In the genomic region with DNA sequence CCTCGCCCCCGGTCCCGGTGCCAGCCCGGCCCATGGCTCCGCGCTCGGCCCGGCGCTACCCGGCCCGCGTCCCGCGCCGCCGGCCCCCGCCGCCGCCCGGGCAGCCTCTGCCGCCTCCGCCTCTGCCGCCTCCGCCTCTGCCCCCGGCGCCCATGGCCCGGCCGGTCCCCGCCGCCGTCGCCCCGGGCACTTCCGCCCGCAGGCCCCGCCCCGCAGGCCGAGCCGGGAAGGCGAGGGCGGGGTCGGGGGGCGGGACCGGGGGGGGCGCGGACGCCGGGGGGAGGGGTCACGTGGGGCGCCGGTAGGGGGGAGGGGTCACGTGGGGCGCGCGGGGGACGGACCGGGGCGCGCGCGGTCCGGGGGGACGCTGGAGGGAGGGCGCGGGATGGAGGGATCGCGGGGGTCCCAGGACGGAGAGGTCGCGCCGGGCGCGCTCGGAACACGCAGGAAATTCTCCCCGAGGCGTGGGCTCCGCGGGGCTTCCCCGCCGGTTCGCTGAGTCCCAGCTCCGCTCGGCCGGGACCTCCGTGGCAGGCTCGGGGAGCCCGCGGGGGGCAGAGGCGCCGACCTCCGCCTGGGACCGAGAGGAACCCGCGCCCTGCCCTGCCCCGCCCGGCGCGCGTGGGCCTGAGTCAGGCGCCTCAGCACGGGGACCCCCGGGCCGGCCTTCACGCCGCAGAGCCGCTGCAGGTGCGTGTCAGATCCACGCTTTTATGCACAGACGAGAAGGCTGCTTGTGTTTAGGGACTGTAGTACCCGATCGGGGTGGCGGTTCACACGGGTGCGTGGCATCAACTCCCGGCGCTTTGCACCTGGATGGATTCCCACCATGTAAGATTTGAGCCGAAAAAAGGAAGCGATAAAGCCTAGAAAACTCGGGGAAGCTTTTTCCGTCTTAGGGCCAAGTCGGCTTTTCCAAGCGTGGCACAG, we compare ENCODE assay signal across 1 cellular context.
TF ChIP-seq lines count a peak whose summit lies in the region.

A gene with protein sequence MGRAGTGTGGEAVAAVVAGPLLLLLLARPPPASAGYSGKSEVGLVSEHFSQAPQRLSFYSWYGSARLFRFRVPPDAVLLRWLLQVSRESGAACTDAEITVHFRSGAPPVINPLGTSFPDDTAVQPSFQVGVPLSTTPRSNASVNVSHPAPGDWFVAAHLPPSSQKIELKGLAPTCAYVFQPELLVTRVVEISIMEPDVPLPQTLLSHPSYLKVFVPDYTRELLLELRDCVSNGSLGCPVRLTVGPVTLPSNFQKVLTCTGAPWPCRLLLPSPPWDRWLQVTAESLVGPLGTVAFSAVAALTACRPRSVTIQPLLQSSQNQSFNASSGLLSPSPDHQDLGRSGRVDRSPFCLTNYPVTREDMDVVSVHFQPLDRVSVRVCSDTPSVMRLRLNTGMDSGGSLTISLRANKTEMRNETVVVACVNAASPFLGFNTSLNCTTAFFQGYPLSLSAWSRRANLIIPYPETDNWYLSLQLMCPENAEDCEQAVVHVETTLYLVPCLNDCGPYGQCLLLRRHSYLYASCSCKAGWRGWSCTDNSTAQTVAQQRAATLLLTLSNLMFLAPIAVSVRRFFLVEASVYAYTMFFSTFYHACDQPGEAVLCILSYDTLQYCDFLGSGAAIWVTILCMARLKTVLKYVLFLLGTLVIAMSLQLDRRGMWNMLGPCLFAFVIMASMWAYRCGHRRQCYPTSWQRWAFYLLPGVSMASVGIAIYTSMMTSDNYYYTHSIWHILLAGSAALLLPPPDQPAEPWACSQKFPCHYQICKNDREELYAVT (minus strand): TSS at position 191 of the 930 bp plus-strand sequence. CDS start 157 bp downstream, at position 34.

TF ChIP-seq in HEK293, 187 proteins besides CTCF, POLR2A, EP300 and RAD21 (continued from another document):
- TF ChIP-seq ZNF571 (tag by site-specific recombination; IDR thresholded peaks at IDR 0.05) (no peak), ZNF16 (tag by site-specific recombination; IDR thresholded peaks at IDR 0.05; ENCODE audit: low read depth) (no peak), ZNF555 (tag by site-specific recombination; conservative IDR thresholded peaks at IDR 0.05) (no peak), ZNF677 (tag by site-specific recombination; IDR thresholded peaks at IDR 0.05) (peak; percentile 28; the same call in 1 of the 2 replicates), ZNF24 (tag by site-specific recombination; IDR thresholded peaks at IDR 0.05) (no peak), ZNF624 (tag by site-specific recombination; IDR thresholded peaks at IDR 0.05) (no peak), ZNF23 (tag by site-specific recombination; IDR thresholded peaks at IDR 0.05; ENCODE audit: borderline replicate concordance) (no peak), ZEB2 (tag by site-specific recombination; IDR thresholded peaks at IDR 0.05) (peak; percentile 5; the same call in 1 of the 2 replicates), ZNF664 (tag by site-specific recombination; IDR thresholded peaks at IDR 0.05) (no peak), KLF10 (tag by site-specific recombination; IDR thresholded peaks at IDR 0.05) (peak; percentile 63), ZSCAN30 (tag by site-specific recombination; IDR thresholded peaks at IDR 0.05) (peak; percentile 12; the same call in 1 of the 2 replicates), GLIS2 (tag by site-specific recombination; IDR thresholded peaks at IDR 0.05) (peak; percentile 77), EGR2 (tag by site-specific recombination; IDR thresholded peaks at IDR 0.05; ENCODE audit: low read depth) (no peak), ZNF785 (tag by site-specific recombination; IDR thresholded peaks at IDR 0.05) (0 out of 2 replicates have a peak, but pooled peaks have one; percentile 46), ZNF114 (tag by site-specific recombination; IDR thresholded peaks at IDR 0.05) (no peak), ZSCAN16 (tag by site-specific recombination; IDR thresholded peaks at IDR 0.05) (no peak), OSR2 (tag by site-specific recombination; IDR thresholded peaks at IDR 0.05) (no peak)
- TF ChIP-seq, protein P1, sequence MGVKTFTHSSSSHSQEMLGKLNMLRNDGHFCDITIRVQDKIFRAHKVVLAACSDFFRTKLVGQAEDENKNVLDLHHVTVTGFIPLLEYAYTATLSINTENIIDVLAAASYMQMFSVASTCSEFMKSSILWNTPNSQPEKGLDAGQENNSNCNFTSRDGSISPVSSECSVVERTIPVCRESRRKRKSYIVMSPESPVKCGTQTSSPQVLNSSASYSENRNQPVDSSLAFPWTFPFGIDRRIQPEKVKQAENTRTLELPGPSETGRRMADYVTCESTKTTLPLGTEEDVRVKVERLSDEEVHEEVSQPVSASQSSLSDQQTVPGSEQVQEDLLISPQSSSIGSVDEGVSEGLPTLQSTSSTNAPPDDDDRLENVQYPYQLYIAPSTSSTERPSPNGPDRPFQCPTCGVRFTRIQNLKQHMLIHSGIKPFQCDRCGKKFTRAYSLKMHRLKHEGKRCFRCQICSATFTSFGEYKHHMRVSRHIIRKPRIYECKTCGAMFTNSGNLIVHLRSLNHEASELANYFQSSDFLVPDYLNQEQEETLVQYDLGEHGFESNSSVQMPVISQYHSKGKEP (tag by site-specific recombination; IDR thresholded peaks at IDR 0.05) = no peak
- TF ChIP-seq, protein P2, sequence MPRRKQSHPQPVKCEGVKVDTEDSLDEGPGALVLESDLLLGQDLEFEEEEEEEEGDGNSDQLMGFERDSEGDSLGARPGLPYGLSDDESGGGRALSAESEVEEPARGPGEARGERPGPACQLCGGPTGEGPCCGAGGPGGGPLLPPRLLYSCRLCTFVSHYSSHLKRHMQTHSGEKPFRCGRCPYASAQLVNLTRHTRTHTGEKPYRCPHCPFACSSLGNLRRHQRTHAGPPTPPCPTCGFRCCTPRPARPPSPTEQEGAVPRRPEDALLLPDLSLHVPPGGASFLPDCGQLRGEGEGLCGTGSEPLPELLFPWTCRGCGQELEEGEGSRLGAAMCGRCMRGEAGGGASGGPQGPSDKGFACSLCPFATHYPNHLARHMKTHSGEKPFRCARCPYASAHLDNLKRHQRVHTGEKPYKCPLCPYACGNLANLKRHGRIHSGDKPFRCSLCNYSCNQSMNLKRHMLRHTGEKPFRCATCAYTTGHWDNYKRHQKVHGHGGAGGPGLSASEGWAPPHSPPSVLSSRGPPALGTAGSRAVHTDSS (tag by site-specific recombination; IDR thresholded peaks at IDR 0.05) = no peak
- TF ChIP-seq, protein P3, sequence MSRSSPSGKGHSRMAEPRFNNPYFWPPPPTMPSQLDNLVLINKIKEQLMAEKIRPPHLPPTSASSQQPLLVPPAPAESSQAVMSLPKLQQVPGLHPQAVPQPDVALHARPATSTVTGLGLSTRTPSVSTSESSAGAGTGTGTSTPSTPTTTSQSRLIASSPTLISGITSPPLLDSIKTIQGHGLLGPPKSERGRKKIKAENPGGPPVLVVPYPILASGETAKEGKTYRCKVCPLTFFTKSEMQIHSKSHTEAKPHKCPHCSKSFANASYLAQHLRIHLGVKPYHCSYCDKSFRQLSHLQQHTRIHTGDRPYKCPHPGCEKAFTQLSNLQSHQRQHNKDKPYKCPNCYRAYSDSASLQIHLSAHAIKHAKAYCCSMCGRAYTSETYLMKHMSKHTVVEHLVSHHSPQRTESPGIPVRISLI (tag by site-specific recombination; IDR thresholded peaks at IDR 0.05) = no peak
- TF ChIP-seq, protein P4, sequence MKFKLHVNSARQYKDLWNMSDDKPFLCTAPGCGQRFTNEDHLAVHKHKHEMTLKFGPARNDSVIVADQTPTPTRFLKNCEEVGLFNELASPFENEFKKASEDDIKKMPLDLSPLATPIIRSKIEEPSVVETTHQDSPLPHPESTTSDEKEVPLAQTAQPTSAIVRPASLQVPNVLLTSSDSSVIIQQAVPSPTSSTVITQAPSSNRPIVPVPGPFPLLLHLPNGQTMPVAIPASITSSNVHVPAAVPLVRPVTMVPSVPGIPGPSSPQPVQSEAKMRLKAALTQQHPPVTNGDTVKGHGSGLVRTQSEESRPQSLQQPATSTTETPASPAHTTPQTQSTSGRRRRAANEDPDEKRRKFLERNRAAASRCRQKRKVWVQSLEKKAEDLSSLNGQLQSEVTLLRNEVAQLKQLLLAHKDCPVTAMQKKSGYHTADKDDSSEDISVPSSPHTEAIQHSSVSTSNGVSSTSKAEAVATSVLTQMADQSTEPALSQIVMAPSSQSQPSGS (tag by site-specific recombination; IDR thresholded peaks at IDR 0.05; ENCODE audit: low read depth) = no peak
- TF ChIP-seq, protein P5, sequence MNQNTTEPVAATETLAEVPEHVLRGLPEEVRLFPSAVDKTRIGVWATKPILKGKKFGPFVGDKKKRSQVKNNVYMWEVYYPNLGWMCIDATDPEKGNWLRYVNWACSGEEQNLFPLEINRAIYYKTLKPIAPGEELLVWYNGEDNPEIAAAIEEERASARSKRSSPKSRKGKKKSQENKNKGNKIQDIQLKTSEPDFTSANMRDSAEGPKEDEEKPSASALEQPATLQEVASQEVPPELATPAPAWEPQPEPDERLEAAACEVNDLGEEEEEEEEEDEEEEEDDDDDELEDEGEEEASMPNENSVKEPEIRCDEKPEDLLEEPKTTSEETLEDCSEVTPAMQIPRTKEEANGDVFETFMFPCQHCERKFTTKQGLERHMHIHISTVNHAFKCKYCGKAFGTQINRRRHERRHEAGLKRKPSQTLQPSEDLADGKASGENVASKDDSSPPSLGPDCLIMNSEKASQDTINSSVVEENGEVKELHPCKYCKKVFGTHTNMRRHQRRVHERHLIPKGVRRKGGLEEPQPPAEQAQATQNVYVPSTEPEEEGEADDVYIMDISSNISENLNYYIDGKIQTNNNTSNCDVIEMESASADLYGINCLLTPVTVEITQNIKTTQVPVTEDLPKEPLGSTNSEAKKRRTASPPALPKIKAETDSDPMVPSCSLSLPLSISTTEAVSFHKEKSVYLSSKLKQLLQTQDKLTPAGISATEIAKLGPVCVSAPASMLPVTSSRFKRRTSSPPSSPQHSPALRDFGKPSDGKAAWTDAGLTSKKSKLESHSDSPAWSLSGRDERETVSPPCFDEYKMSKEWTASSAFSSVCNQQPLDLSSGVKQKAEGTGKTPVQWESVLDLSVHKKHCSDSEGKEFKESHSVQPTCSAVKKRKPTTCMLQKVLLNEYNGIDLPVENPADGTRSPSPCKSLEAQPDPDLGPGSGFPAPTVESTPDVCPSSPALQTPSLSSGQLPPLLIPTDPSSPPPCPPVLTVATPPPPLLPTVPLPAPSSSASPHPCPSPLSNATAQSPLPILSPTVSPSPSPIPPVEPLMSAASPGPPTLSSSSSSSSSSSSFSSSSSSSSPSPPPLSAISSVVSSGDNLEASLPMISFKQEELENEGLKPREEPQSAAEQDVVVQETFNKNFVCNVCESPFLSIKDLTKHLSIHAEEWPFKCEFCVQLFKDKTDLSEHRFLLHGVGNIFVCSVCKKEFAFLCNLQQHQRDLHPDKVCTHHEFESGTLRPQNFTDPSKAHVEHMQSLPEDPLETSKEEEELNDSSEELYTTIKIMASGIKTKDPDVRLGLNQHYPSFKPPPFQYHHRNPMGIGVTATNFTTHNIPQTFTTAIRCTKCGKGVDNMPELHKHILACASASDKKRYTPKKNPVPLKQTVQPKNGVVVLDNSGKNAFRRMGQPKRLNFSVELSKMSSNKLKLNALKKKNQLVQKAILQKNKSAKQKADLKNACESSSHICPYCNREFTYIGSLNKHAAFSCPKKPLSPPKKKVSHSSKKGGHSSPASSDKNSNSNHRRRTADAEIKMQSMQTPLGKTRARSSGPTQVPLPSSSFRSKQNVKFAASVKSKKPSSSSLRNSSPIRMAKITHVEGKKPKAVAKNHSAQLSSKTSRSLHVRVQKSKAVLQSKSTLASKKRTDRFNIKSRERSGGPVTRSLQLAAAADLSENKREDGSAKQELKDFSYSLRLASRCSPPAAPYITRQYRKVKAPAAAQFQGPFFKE (tag by site-specific recombination; IDR thresholded peaks at IDR 0.05; ENCODE audit: borderline replicate concordance) = no peak
- TF ChIP-seq, protein P6, sequence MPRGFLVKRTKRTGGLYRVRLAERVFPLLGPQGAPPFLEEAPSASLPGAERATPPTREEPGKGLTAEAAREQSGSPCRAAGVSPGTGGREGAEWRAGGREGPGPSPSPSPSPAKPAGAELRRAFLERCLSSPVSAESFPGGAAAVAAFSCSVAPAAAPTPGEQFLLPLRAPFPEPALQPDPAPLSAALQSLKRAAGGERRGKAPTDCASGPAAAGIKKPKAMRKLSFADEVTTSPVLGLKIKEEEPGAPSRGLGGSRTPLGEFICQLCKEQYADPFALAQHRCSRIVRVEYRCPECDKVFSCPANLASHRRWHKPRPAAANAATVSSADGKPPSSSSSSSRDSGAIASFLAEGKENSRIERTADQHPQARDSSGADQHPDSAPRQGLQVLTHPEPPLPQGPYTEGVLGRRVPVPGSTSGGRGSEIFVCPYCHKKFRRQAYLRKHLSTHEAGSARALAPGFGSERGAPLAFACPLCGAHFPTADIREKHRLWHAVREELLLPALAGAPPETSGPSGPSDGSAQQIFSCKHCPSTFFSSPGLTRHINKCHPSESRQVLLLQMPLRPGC (tag by site-specific recombination; IDR thresholded peaks at IDR 0.05) = no peak; the same call in 1 of the 2 replicates
- TF ChIP-seq, protein P7, sequence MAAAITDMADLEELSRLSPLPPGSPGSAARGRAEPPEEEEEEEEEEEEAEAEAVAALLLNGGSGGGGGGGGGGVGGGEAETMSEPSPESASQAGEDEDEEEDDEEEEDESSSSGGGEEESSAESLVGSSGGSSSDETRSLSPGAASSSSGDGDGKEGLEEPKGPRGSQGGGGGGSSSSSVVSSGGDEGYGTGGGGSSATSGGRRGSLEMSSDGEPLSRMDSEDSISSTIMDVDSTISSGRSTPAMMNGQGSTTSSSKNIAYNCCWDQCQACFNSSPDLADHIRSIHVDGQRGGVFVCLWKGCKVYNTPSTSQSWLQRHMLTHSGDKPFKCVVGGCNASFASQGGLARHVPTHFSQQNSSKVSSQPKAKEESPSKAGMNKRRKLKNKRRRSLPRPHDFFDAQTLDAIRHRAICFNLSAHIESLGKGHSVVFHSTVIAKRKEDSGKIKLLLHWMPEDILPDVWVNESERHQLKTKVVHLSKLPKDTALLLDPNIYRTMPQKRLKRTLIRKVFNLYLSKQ (tag by site-specific recombination; IDR thresholded peaks at IDR 0.05; ENCODE audit: borderline replicate concordance) = no peak
